Comparison of ENCODE assay signal across 36 cellular contexts in genomic region chr1:46118856-46119255, GRCh38. TPM values are rescaled to one million over a fixed set of nuclear protein-coding genes. Genes with fewer than 3 reads are reported as not detected.
"Had no signal": no experiment of that assay in that cellular context is flagged by ENCODE, and none has a peak within 500 bp of the region (broad histone marks: within the 10 kb centered on the region; RNA-seq: fewer than 3 reads in every experiment).

No MANE protein-coding gene starts in this region.

- H3K36me3 ChIP-seq: left lung, neutrophil, right lobe of liver, stomach, thyroid gland, transverse colon, vagina had no signal

- DNase-seq: hippocampal formation; kidney glomerular epithelial cell; left colon; left lung; mesendoderm; naive B cell; natural killer cell; nephron progenitor cell; occipital lobe; psoas muscle; right lobe of liver; stimulated activated CD4-positive, alpha-beta T cell treated with anti-CD3 and anti-CD28 coated beads, Interleukin-1b, Interleukin-23, amount 100 ng/mL, for 48 hours; stimulated activated CD4-positive, alpha-beta T cell treated with anti-CD3 and anti-CD28 coated beads, Interleukin-2, amount 100 ng/mL, for 48 hours; stimulated activated CD4-positive, alpha-beta T cell treated with anti-CD3 and anti-CD28 coated beads, Interleukin-4, amount 100 ng/mL, for 4 hours; stimulated activated CD8-positive, alpha-beta memory T cell treated with anti-CD3 and anti-CD28 coated beads, Interleukin-4, amount 100 ng/mL, for 48 hours; stimulated activated naive B cell treated with anti-CD40 and anti-IgM and Interleukin-4, amounts not matched to agents 10 μg/mL and 1 μg/mL and 100 μg/mL, for 72 hours; stimulated activated naive CD8-positive, alpha-beta T cell treated with anti-CD3 and anti-CD28 coated beads, Interleukin-15, Interleukin-2, amounts not matched to agents 100 U/mL and 50 U/mL, for 24 hours; stomach; testis; thyroid gland; transverse colon; upper lobe of left lung had no signal

- H3K4me2 ChIP-seq: neural progenitor cell, smooth muscle cell had no signal

- H3K9ac ChIP-seq: neural progenitor cell, parathyroid adenoma had no signal

- ATAC-seq: left colon; left lung; natural killer cell; right lobe of liver; stimulated activated naive B cell treated with anti-CD40 and anti-IgM and Interleukin-4, amounts not matched to agents 10 μg/mL and 1 μg/mL and 100 μg/mL, for 72 hours; stimulated activated naive CD8-positive, alpha-beta T cell treated with anti-CD3 and anti-CD28 coated beads, Interleukin-15, Interleukin-2, amounts not matched to agents 100 U/mL and 50 U/mL, for 24 hours had no signal

- H3K4me1 ChIP-seq: neural progenitor cell, parathyroid adenoma, psoas muscle, right lobe of liver, testis, thyroid gland, transverse colon, vagina had no signal

- H3K27me3 ChIP-seq: left lung, neural progenitor cell, neutrophil, right lobe of liver, stomach, testis, thyroid gland, transverse colon, upper lobe of left lung, vagina had no signal

- H3K79me2 ChIP-seq: parathyroid adenoma had no signal

- FAIRE-seq: keratinocyte had no signal

- H3K4me3 ChIP-seq: left lung, lung, neural progenitor cell, psoas muscle, right lobe of liver, smooth muscle cell, stomach, testis, thyroid gland, transverse colon, upper lobe of left lung, vagina had no signal

- H2AFZ ChIP-seq: neural progenitor cell, parathyroid adenoma had no signal

- H3K9me3 ChIP-seq: left lung, neutrophil, psoas muscle, right lobe of liver, stomach, testis, thyroid gland, transverse colon, upper lobe of left lung, vagina had no signal

- H3K27ac ChIP-seq: left lung, neural progenitor cell, neutrophil, parathyroid adenoma, psoas muscle, right lobe of liver, stomach, testis, thyroid gland, transverse colon, upper lobe of left lung, vagina had no signal

RNA-seq across cellular contexts. Expression of gene TSPAN1, which starts 56.0 kb away (rescaled TPM):
- total RNA-seq: mononuclear cell, natural killer cell, skeletal muscle tissue had no signal

RNA-seq across cellular contexts. Expression of gene P3R3URF, which starts 57.4 kb away (rescaled TPM):
- total RNA-seq: left colon, left lung, lower leg skin, lung, mesothelial cell of epicardium, mononuclear cell, natural killer cell, occipital lobe, osteocyte, posterior vena cava, psoas muscle, right lobe of liver, skeletal muscle tissue, smooth muscle cell, stomach, thyroid gland, transverse colon, upper lobe of left lung, urinary bladder, vagina had no signal
- polyA plus RNA-seq: keratinocyte, lung, psoas muscle, smooth muscle cell, stomach, urinary bladder had no signal
